Comparison of ENCODE assay signal across 21 cellular contexts in genomic region chr18:37339701-37340215, GRCh38.
DNase-seq lines count a peak whose midpoint lies in the region; ATAC-seq and TF ChIP-seq lines count a peak whose summit lies in the region.
"Had no signal": no experiment of that assay in that cellular context is flagged by ENCODE, and none has a peak within 500 bp of the region (broad histone marks: within the 10 kb centered on the region; RNA-seq: fewer than 3 reads in every experiment).

No MANE protein-coding gene starts in this region.

- no peak overlapping the region for H3K14ac ChIP-seq in neuronal stem cell (ENCODE audit: low read length)

- H2AK5ac ChIP-seq in neuronal stem cell (ENCODE audit: low read depth, low read length) = no peak overlapping the region

- no peak overlapping the region for H2BK120ac ChIP-seq in neuronal stem cell (ENCODE audit: low read depth, low read length)

- no peaks in the 10 kb centered on the region for H3K79me1 ChIP-seq in neuronal stem cell (ENCODE audit: low read depth, low read length)

- ATAC-seq in CD8-positive, alpha-beta T cell = no peak
- ATAC-seq: A549 had no signal

- H3K4me3 ChIP-seq in neuronal stem cell (ENCODE audit: low read length in 2 of 2) = no peak overlapping the region
- no peak overlapping the region for H3K4me3 ChIP-seq in CD8-positive, alpha-beta T cell (ENCODE audit: low read depth, low read length)
- H3K4me3 ChIP-seq: A549; BLaER1 treated with 17β-estradiol and CSF1 and Interleukin-3, amounts not matched to agents 10 nM and 100 nM had no signal

- no CpG with 5 or more reads among the region's 11 CpGs for WGBS in neuronal stem cell (ENCODE audit: extremely low coverage in 2 of 2, insufficient read length in 2 of 2, insufficient replicate concordance in 1 of 2), 2 donors

- peaks cover 0 to 12% of the 10 kb centered on the region in 2 donors for H3K4me1 ChIP-seq in neuronal stem cell (ENCODE audit: control insufficient read depth in 2 of 2, insufficient read depth in 1 of 2, low read depth in 1 of 2, low read length in 2 of 2)
- no peaks in the 10 kb centered on the region for H3K4me1 ChIP-seq in CD8-positive, alpha-beta T cell (ENCODE audit: insufficient read depth, low read length)
- H3K4me1 ChIP-seq: A549 had no signal

- no peak overlapping the region for H3K27ac ChIP-seq in neuronal stem cell (replicated peaks; ENCODE audit: low read length)
- no peak overlapping the region for H3K27ac ChIP-seq in CD8-positive, alpha-beta T cell (ENCODE audit: low read depth, low read length)
- H3K27ac ChIP-seq: 22Rv1; A549; BLaER1 treated with 17β-estradiol and CSF1 and Interleukin-3, amounts not matched to agents 10 nM and 100 nM; C4-2B had no signal

- no peak overlapping the region for H3K23ac ChIP-seq in neuronal stem cell (ENCODE audit: low read depth, low read length, poor library complexity)

- H3K27me3 Mint-ChIP-seq in CD8-positive, alpha-beta T cell (ENCODE audit: low read depth) = peaks cover 10% of the 10 kb centered on the region

- no peak overlapping the region for H2BK15ac ChIP-seq in neuronal stem cell (ENCODE audit: low read length)

- no peak overlapping the region for H2BK12ac ChIP-seq in neuronal stem cell (ENCODE audit: low read length)

- no peak overlapping the region for H2AFZ ChIP-seq in neuronal stem cell (ENCODE audit: low read length)

- POLR2A ChIA-PET in CD8-positive, alpha-beta T cell (lab: Charles Lee) = no interaction called here

- H3K4me1 Mint-ChIP-seq in CD8-positive, alpha-beta T cell (ENCODE audit: low read depth) = no peaks in the 10 kb centered on the region
- H3K4me1 Mint-ChIP-seq: B cell had no signal

- intact Hi-C loops in CD8-positive, alpha-beta T cell (cut with DNase I, micrococcal nuclease) = no loop called here

- no peak overlapping the region for H3K9ac ChIP-seq in neuronal stem cell (ENCODE audit: low read depth, low read length, poor library complexity)
- H3K9ac ChIP-seq: BLaER1 treated with 17β-estradiol and CSF1 and Interleukin-3, amounts not matched to agents 10 nM and 100 nM had no signal

- no peak overlapping the region for H3K4me2 ChIP-seq in neuronal stem cell (ENCODE audit: insufficient read depth, low read length, poor library complexity, severe bottlenecking)
- H3K4me2 ChIP-seq: A549 had no signal

- H3K27me3 ChIP-seq in neuronal stem cell (ENCODE audit: control insufficient read depth in 3 of 3, insufficient read depth in 3 of 3, low read depth in 1 of 3, low read length in 3 of 3) = peaks cover 0 to 7% (median 0%) of the 10 kb centered on the region in 3 experiments
- H3K27me3 ChIP-seq in CD8-positive, alpha-beta T cell (ENCODE audit: insufficient read depth, low read length) = no peaks in the 10 kb centered on the region
- H3K27me3 ChIP-seq: BLaER1 treated with 17β-estradiol and CSF1 and Interleukin-3, amounts not matched to agents 10 nM and 100 nM had no signal

- no peaks in the 10 kb centered on the region for H3K9me3 ChIP-seq in neuronal stem cell (replicated peaks in 1 of 2; ENCODE audit: control insufficient read depth in 2 of 2, insufficient read depth in 1 of 2, low read depth in 1 of 2, low read length in 2 of 2)
- H3K9me3 ChIP-seq in CD8-positive, alpha-beta T cell (ENCODE audit: low read length) = no peaks in the 10 kb centered on the region
- H3K9me3 ChIP-seq: A549; BLaER1 treated with 17β-estradiol and CSF1 and Interleukin-3, amounts not matched to agents 10 nM and 100 nM had no signal

- CTCF ChIA-PET in CD8-positive, alpha-beta T cell (lab: Charles Lee) = no interaction called here

- no peak overlapping the region for H3K4me3 Mint-ChIP-seq in CD8-positive, alpha-beta T cell
- H3K4me3 Mint-ChIP-seq: B cell; CD4-positive, alpha-beta T cell; CD8-positive, alpha-beta memory T cell had no signal

- H3K36me3 ChIP-seq in neuronal stem cell (replicated peaks in 1 of 2; ENCODE audit: control insufficient read depth in 2 of 2, insufficient read depth in 2 of 2, low read length in 2 of 2) = no peaks in the 10 kb centered on the region
- H3K36me3 ChIP-seq in CD8-positive, alpha-beta T cell (ENCODE audit: insufficient read depth, low read length) = no peaks in the 10 kb centered on the region
- H3K36me3 ChIP-seq: BLaER1 treated with 17β-estradiol and CSF1 and Interleukin-3, amounts not matched to agents 10 nM and 100 nM had no signal

- H3K27ac Mint-ChIP-seq in CD8-positive, alpha-beta T cell = no peak overlapping the region
- H3K27ac Mint-ChIP-seq: B cell; CD4-positive, alpha-beta T cell had no signal

- no peaks in the 10 kb centered on the region for H3K9me3 Mint-ChIP-seq in CD8-positive, alpha-beta T cell
- H3K9me3 Mint-ChIP-seq: CD4-positive, alpha-beta T cell; CD8-positive, alpha-beta memory T cell had no signal

- H4K8ac ChIP-seq in neuronal stem cell (ENCODE audit: low read depth, low read length) = no peak overlapping the region

- no peak overlapping the region for H3K4ac ChIP-seq in neuronal stem cell (ENCODE audit: low read length)

- H3K36me3 Mint-ChIP-seq in CD8-positive, alpha-beta T cell = no peaks in the 10 kb centered on the region
- H3K36me3 Mint-ChIP-seq: CD8-positive, alpha-beta memory T cell had no signal

- H4K91ac ChIP-seq in neuronal stem cell (ENCODE audit: low read depth, low read length, poor library complexity) = peak overlapping the region; percentile 49

- no peak overlapping the region for H2BK5ac ChIP-seq in neuronal stem cell (ENCODE audit: low read length)

- H3K18ac ChIP-seq in neuronal stem cell (ENCODE audit: low read length) = no peak overlapping the region

- DNase-seq in NCI-H82 (lab: John Stamatoyannopoulos, UW) = peak; percentile 57
- no peak for DNase-seq in NCI-H82 treated with DMSO at 0.1 percent for 48 hours (lab: John Stamatoyannopoulos, UW; ENCODE audit: unreplicated experiment)
- DNase-seq in neuronal stem cell (ENCODE audit: low spot score) = no peak
- no peak for DNase-seq in CD8-positive, alpha-beta T cell
- DNase-seq in germinal center (ENCODE audit: low spot score) = no peak
- DNase-seq: AML-193; CD4-positive, alpha-beta T cell; CD8-positive, alpha-beta memory T cell; COR-L47; DMS 273 treated with DMSO at 0.1 percent for 48 hours; DMS153; DMS53; DMS79; DND-41; EL; GDM1 had no signal

- TF ChIP-seq CTCF in CD8-positive, alpha-beta T cell (IDR thresholded peaks at IDR 0.05) = no peak
